22 cellular contexts compared by ENCODE assay signal in genomic region chr2:128371248-128371630, GRCh38. TPM values are rescaled to one million over a fixed set of nuclear protein-coding genes. Genes with fewer than 3 reads are reported as not detected.
DNase-seq lines count a peak whose midpoint lies in the region; ATAC-seq, FAIRE-seq and TF ChIP-seq lines count a peak whose summit lies in the region.
"Had no signal": no experiment of that assay in that cellular context is flagged by ENCODE, and none has a peak within 500 bp of the region (broad histone marks: within the 10 kb centered on the region; RNA-seq: fewer than 3 reads in every experiment).

No MANE protein-coding gene starts in this region.

- FAIRE-seq in H1 (lab: Jason Lieb, UNC): no peak
- FAIRE-seq: GM12891, HTR-8/SVneo had no signal

- CTCF ChIA-PET in H1 (lab: Charles Lee; ENCODE audit: partially characterized antibody): interaction anchor here (0.6 to 1.9 kb wide), 6 partner anchors 8 to 115 kb away, joined by 3 to 5 read pairs (median 4); no protein-coding TSS in a partner anchor

- H4K20me1 ChIP-seq in H1 (replicated peaks in 1 of 2; ENCODE audit: control insufficient read depth in 1 of 2, insufficient read depth in 2 of 2, low read length in 2 of 2) (no peaks in the 10 kb centered on the region), neural progenitor cell (ENCODE audit: low read depth) (no peaks in the 10 kb centered on the region)

- peaks cover 23% of the 10 kb centered on the region for H3F3A ChIP-seq in neural progenitor cell (ENCODE audit: low read depth)

- H3K9me3 ChIP-seq in H1 (ENCODE audit: insufficient read depth in 2 of 2, low read depth in 1 of 2, low read length in 1 of 2): no peaks in the 10 kb centered on the region
- H3K9me3 ChIP-seq in neural progenitor cell (ENCODE audit: low read depth): no peaks in the 10 kb centered on the region
- H3K9me3 ChIP-seq in stomach: no peaks in the 10 kb centered on the region

- no peak overlapping the region for H4K91ac ChIP-seq in H1 (replicated peaks; ENCODE audit: insufficient read length, low read length)

- no peak overlapping the region for H3K56ac ChIP-seq in H1 (replicated peaks; ENCODE audit: insufficient read length, low read depth, low read length)

- TF ChIP-seq CTCF in H1 (IDR thresholded peaks at IDR 0.05; ENCODE audit: control extremely low read depth in 1 of 3, insufficient read depth in 1 of 3, low read depth in 1 of 3, low read length in 3 of 3) (no peak), neural progenitor cell (IDR thresholded peaks at IDR 0.05) (no peak), stomach (IDR thresholded peaks at IDR 0.05) (no peak)

- peaks cover 0 to 14% (median 10%) of the 10 kb centered on the region in 4 experiments; a peak in 5 of 7 replicates for H3K4me1 ChIP-seq in H1 (replicated peaks in 1 of 4; ENCODE audit: control insufficient read depth in 3 of 4, insufficient read depth in 4 of 4, low read length in 3 of 4)
- peaks cover 18% of the 10 kb centered on the region for H3K4me1 ChIP-seq in neural progenitor cell
- peaks cover 16 to 40% (median 25%) of the 10 kb centered on the region in 4 donors for H3K4me1 ChIP-seq in stomach

- H3K36me3 ChIP-seq in H1 (ENCODE audit: control insufficient read depth in 2 of 4, insufficient read depth in 4 of 4, low read length in 3 of 4) (no peaks in the 10 kb centered on the region), neural progenitor cell (no peaks in the 10 kb centered on the region), stomach (no peaks in the 10 kb centered on the region)

- H4K5ac ChIP-seq in H1 (ENCODE audit: insufficient read length, low read depth, low read length): no peak overlapping the region

- H3K14ac ChIP-seq in H1 (ENCODE audit: insufficient read length): no peak overlapping the region

- WGBS in H1 (ENCODE audit: extremely low coverage in 1 of 2, insufficient coverage in 1 of 2, insufficient read length in 1 of 2, insufficient replicate concordance in 2 of 2, low coverage in 1 of 2, low lambda C conversion rate in 2 of 2, missing lambda C conversion rate in 1 of 2), 2 experiments: 92% methylated on average over 8 of the region's 8 CpGs; no CpG with 5 or more reads in 1 of the 2 experiments
- WGBS in stomach, 5 donors: 85 to 100% (median 89%) methylated on average over 2 to 8 of the region's 8 CpGs

- H3K4me3 ChIP-seq in H1 (ENCODE audit: extremely low read depth in 1 of 4, insufficient read depth in 2 of 4, low read depth in 3 of 4, low read length in 4 of 4): no peak overlapping the region
- H3K4me3 ChIP-seq in neural progenitor cell: no peak overlapping the region
- H3K4me3 ChIP-seq in stomach: no peak overlapping the region
- H3K4me3 ChIP-seq: SK-N-MC had no signal

- no peak overlapping the region for H2BK20ac ChIP-seq in H1 (ENCODE audit: low read length)

- no peak overlapping the region for H3K4ac ChIP-seq in H1 (replicated peaks; ENCODE audit: insufficient read length, low read depth, low read length)

- POLR2A ChIA-PET in H1 (lab: Charles Lee; ENCODE audit: partially characterized antibody): no interaction called here

- no peaks in the 10 kb centered on the region; a peak in 2 of 7 replicates for H3K27me3 ChIP-seq in H1 (replicated peaks in 1 of 4; ENCODE audit: control insufficient read depth in 3 of 4, extremely low read depth in 1 of 4, insufficient read depth in 3 of 4, low read length in 3 of 4)
- H3K27me3 ChIP-seq in neural progenitor cell: no peaks in the 10 kb centered on the region
- no peaks in the 10 kb centered on the region for H3K27me3 ChIP-seq in stomach

- H3K4me2 ChIP-seq in H1 (ENCODE audit: insufficient read depth in 1 of 2, low read depth in 2 of 2, low read length in 2 of 2): no peak overlapping the region
- H3K4me2 ChIP-seq in neural progenitor cell: no peak overlapping the region
- H3K4me2 ChIP-seq: KMS-11 had no signal

- peaks cover 8% of the 10 kb centered on the region for H3K27me3 Mint-ChIP-seq in neural progenitor cell (ENCODE audit: insufficient read depth, low read depth)

- no peak overlapping the region for H2AFZ ChIP-seq in H1 (ENCODE audit: low read length)
- no peak overlapping the region for H2AFZ ChIP-seq in neural progenitor cell (replicated peaks)

- H2BK120ac ChIP-seq in H1 (replicated peaks; ENCODE audit: low read depth, low read length): no peak overlapping the region

- no peak overlapping the region for H2BK15ac ChIP-seq in H1 (ENCODE audit: low read length)

- H2AK5ac ChIP-seq in H1 (ENCODE audit: low read depth, low read length): no peak overlapping the region

- ATAC-seq in GM19467 (IDR thresholded peaks at IDR 0.05; ENCODE audit: unreplicated experiment): no peak
- ATAC-seq: CD8-positive, alpha-beta T cell had no signal

- H3K79me1 ChIP-seq in H1 (ENCODE audit: low read depth, low read length): no peaks in the 10 kb centered on the region

- H3K4me3 Mint-ChIP-seq in neural progenitor cell: no peak overlapping the region
- H3K4me3 Mint-ChIP-seq: CD8-positive, alpha-beta T cell had no signal

- DNase-seq in activated effector memory CD4-positive, alpha-beta T cell treated with anti-CD3 and anti-CD28 coated beads, Interleukin-2, amount 50 U/mL, for 16 hours: peak; percentile 33
- DNase-seq in activated effector memory CD4-positive, alpha-beta T cell treated with Interleukin-2 at 50 U/mL for 16 hours: no peak
- DNase-seq in H1 (ENCODE audit: low read depth in 1 of 2, low spot score in 2 of 2) (no peak), neural progenitor cell (ENCODE audit: low spot score) (no peak), stomach (peak; percentile 19), NCI-H446 treated with DMSO at 0.1 percent for 48 hours (lab: John Stamatoyannopoulos, UW) (no peak), LoVo (ENCODE audit: low spot score) (no peak)
- DNase-seq: AML-193; C1 segment of cervical spinal cord; CD8-positive, alpha-beta T cell; MV-4-11; NCI-H1694; NCI-H2081 treated with DMSO at 0.1 percent for 48 hours; NCI-H2171 treated with DMSO at 0.1 percent for 48 hours; NCI-H526; SHP77 treated with DMSO at 0.1 percent for 48 hours had no signal

- no peak overlapping the region for H2BK5ac ChIP-seq in H1 (ENCODE audit: low read depth, low read length)

- H3K27ac Mint-ChIP-seq in neural progenitor cell: peak overlapping the region; percentile 92
- H3K27ac Mint-ChIP-seq: CD8-positive, alpha-beta T cell had no signal

- H3K23me2 ChIP-seq in H1 (ENCODE audit: low read depth, low read length): no peaks in the 10 kb centered on the region

- H3K9me3 Mint-ChIP-seq in neural progenitor cell: no peaks in the 10 kb centered on the region
- H3K9me3 Mint-ChIP-seq: CD8-positive, alpha-beta T cell had no signal

- no peak overlapping the region for H3K18ac ChIP-seq in H1 (ENCODE audit: extremely low read depth, low read length)

- no peaks in the 10 kb centered on the region for H3K79me2 ChIP-seq in H1 (ENCODE audit: control insufficient read depth in 1 of 2, insufficient read depth in 2 of 2, low read length in 2 of 2)
- no peaks in the 10 kb centered on the region for H3K79me2 ChIP-seq in neural progenitor cell (ENCODE audit: low read depth)

- no peak for TF ChIP-seq EP300 in H1 (IDR thresholded peaks at IDR 0.05; ENCODE audit: borderline replicate concordance in 1 of 2, low read depth in 2 of 2, low read length in 2 of 2)
- no peak for TF ChIP-seq EP300 in stomach (IDR thresholded peaks at IDR 0.05)

- intact Hi-C loops in stomach (cut with DNase I; ENCODE audit: low total_unique reads): no loop called here

- H3K27ac ChIP-seq in H1 (ENCODE audit: low read depth, low read length) (no peak overlapping the region), neural progenitor cell (no peak overlapping the region), stomach (no peak overlapping the region)
- H3K27ac ChIP-seq: 22Rv1, KMS-11, SK-N-MC had no signal

- peaks cover 53% of the 10 kb centered on the region for H3K4me1 Mint-ChIP-seq in neural progenitor cell

- H2BK12ac ChIP-seq in H1 (ENCODE audit: low read depth, low read length): 0 out of 2 replicates have a peak overlapping the region, but pooled peaks have one; percentile 50

- H3K23ac ChIP-seq in H1 (ENCODE audit: insufficient read length): no peak overlapping the region

- TF ChIP-seq POLR2A in H1 (IDR thresholded peaks at IDR 0.05; ENCODE audit: control extremely low read depth in 1 of 2, low read depth in 2 of 2, low read length in 2 of 2) (no peak), stomach (IDR thresholded peaks at IDR 0.05) (no peak)

- no peak for TF ChIP-seq RAD21 in H1 (IDR thresholded peaks at IDR 0.05 in 1 of 2, conservative IDR thresholded peaks at IDR 0.05 in 1 of 2; ENCODE audit: low read depth in 2 of 2, low read length in 2 of 2)

- H3K9ac ChIP-seq in H1 (replicated peaks in 1 of 4; ENCODE audit: extremely low read depth in 1 of 4, low read depth in 3 of 4, low read length in 3 of 4): no peak overlapping the region
- no peak overlapping the region for H3K9ac ChIP-seq in neural progenitor cell
- H3K9ac ChIP-seq: KMS-11 had no signal

- H4K8ac ChIP-seq in H1 (ENCODE audit: extremely low read depth, insufficient read depth, low read length): peak overlapping the region; percentile 57; the same call in 1 of the 2 replicates

- no peaks in the 10 kb centered on the region for H3K36me3 Mint-ChIP-seq in neural progenitor cell
- H3K36me3 Mint-ChIP-seq: CD8-positive, alpha-beta T cell had no signal

TF ChIP-seq in H1, 55 proteins besides CTCF, POLR2A, EP300 and RAD21 (continues in another document):
- no peak for TF ChIP-seq HDAC2 (IDR thresholded peaks at IDR 0.05; ENCODE audit: borderline replicate concordance in 1 of 2, low read depth in 2 of 2, low read length in 2 of 2)
- TF ChIP-seq CHD1 (IDR thresholded peaks at IDR 0.05; ENCODE audit: low read depth, low read length): no peak
- no peak for TF ChIP-seq CREB1 (IDR thresholded peaks at IDR 0.05)
- no peak for TF ChIP-seq TBP (IDR thresholded peaks at IDR 0.05; ENCODE audit: low read depth, low read length)
- TF ChIP-seq E2F6 (IDR thresholded peaks at IDR 0.05): no peak

RNA-seq across cellular contexts. Expression of gene HS6ST1, which starts 52.6 kb away (rescaled TPM):
- 72.8 and 74.6 TPM in 2 replicates for total RNA-seq in H1 (2021; fragmentation: NEBNext Ultra II Directional; extraction: Animal tissue kit (Norgen Biotek cat#: 25700))
- polyA plus RNA-seq in H1 (2011; rRNA removed) (37.4 and 61.3 TPM in 2 replicates), stomach (10 to 100 TPM in 2 of 3 donors, 1 to 10 TPM in 1; 5.8 to 15.2 (median 10.5) TPM)
- polyA plus RNA-seq in H1 (2011; cell fraction: cytosol; rRNA removed): 37.9 TPM
- 51.0 TPM for polyA plus RNA-seq in H1 (2011; cell fraction: nucleus; rRNA removed)
- polyA plus RNA-seq in H1 (2012, experiment 1 of 2): 44.2 to 60.1 TPM (median 56.3 TPM) in 4 replicates
- 57.3 TPM for polyA plus RNA-seq in H1 (2012, experiment 2 of 2)
- 41.0 TPM for polyA plus RNA-seq in H1 (2013, experiment 1 of 2)
- 45.1 TPM for polyA plus RNA-seq in H1 (2013, experiment 2 of 2)
- polyA minus RNA-seq in H1 (2011; rRNA and poly(A)+ RNA removed): 26.9 and 34.9 TPM in 2 replicates
- 49.1 TPM for polyA minus RNA-seq in H1 (2011; cell fraction: cytosol; rRNA and poly(A)+ RNA removed)
- 74.6 TPM for polyA minus RNA-seq in H1 (2011; cell fraction: nucleus; rRNA and poly(A)+ RNA removed)
- total RNA-seq in neural progenitor cell (ENCODE audit: low replicate concordance) (31.1 and 71.0 TPM in 2 replicates), stomach (100 to 1,000 TPM in 1 of 5 donors, 10 to 100 TPM in 2, 1 to 10 TPM in 2; 2.9 to 178 (median 20.7) TPM)

Comparison
In these comparisons a context has a peak if more than half of its experiments do, and no peak if none do; other contexts are left out.
1. DNase-seq: peak in activated effector memory CD4-positive, alpha-beta T cell treated with anti-CD3 and anti-CD28 coated beads, Interleukin-2, amount 50 U/mL, for 16 hours (single experiment) and stomach (single experiment); none in activated effector memory CD4-positive, alpha-beta T cell treated with Interleukin-2 at 50 U/mL for 16 hours (single experiment), H1 (0 of 2), neural progenitor cell (single experiment), NCI-H446 treated with DMSO at 0.1 percent for 48 hours (single experiment) and LoVo (single experiment).